In genomic region chr13:113029487-113030258, GRCh38 we compare ENCODE assay signal across 9 cellular contexts.
DNase-seq lines count a peak whose midpoint lies in the region; ATAC-seq and TF ChIP-seq lines count a peak whose summit lies in the region.
"Had no signal": no experiment of that assay in that cellular context is flagged by ENCODE, and none has a peak within 500 bp of the region (broad histone marks: within the 10 kb centered on the region; RNA-seq: fewer than 3 reads in every experiment).

No MANE protein-coding gene starts in this region.

- H3K4me2 ChIP-seq in H9 (ENCODE audit: insufficient read depth, insufficient read length, low read length), result no peak overlapping the region

- H3K4me1 ChIP-seq in H9 (ENCODE audit: insufficient read depth, low read length) (no peaks in the 10 kb centered on the region), testis (no peaks in the 10 kb centered on the region)

- no peaks in the 10 kb centered on the region for H3K79me2 ChIP-seq in H9 (ENCODE audit: insufficient read depth, low read length)

- DNase-seq in CD14-positive monocyte (ENCODE audit: low spot score) (no peak), H9 (peak; percentile 77), activated B cell treated with CpG ODN at 0.5 μM for 24 hours (peak; percentile 49), naive B cell (peak; percentile 18), testis (peak; percentile 75)
- peak in 1 of 2 donors; percentile 23 for DNase-seq in central memory CD8-positive, alpha-beta T cell (ENCODE audit: low spot score in 2 of 2)

- H3T11ph ChIP-seq in H9 (ENCODE audit: low read length), result no peak overlapping the region

- no peaks in the 10 kb centered on the region for H3K27me3 ChIP-seq in H9 (ENCODE audit: insufficient read depth, low read length)
- H3K27me3 ChIP-seq in testis, result no peaks in the 10 kb centered on the region
- H3K27me3 ChIP-seq: neutrophil had no signal

- H2BK120ac ChIP-seq in H9 (ENCODE audit: low read depth, low read length, poor library complexity, severe bottlenecking), result no peak overlapping the region

- H3K27ac ChIP-seq in H9 (ENCODE audit: insufficient read length, low read depth, low read length) (no peak overlapping the region), testis (no peak overlapping the region)
- H3K27ac ChIP-seq: neutrophil had no signal

- no peaks in the 10 kb centered on the region for H3K36me3 ChIP-seq in testis (ENCODE audit: low read depth, missing control alignments)
- H3K36me3 ChIP-seq: neutrophil had no signal

- no peak overlapping the region for H3K4ac ChIP-seq in H9 (ENCODE audit: low read depth, low read length)

- H3K4me3 ChIP-seq in testis, result no peak overlapping the region

- H3K4me1 Mint-ChIP-seq in CD14-positive monocyte (no peaks in the 10 kb centered on the region), H9 (no peaks in the 10 kb centered on the region; a peak in 1 of 4 replicates), activated B cell treated with CpG ODN at 0.5 μM for 24 hours (no peaks in the 10 kb centered on the region), naive B cell (peaks cover 10 to 20% (median 11%) of the 10 kb centered on the region in 3 donors)
- no peaks in the 10 kb centered on the region for H3K4me1 Mint-ChIP-seq in central memory CD8-positive, alpha-beta T cell

- H3K36me3 Mint-ChIP-seq in CD14-positive monocyte (no peaks in the 10 kb centered on the region), H9 (ENCODE audit: insufficient read depth in 1 of 3, low read depth in 3 of 3) (0 out of 7 replicates have a peak, but pooled peaks cover 0 to 2% (median 0%) of the 10 kb centered on the region in 3 experiments), activated B cell treated with CpG ODN at 0.5 μM for 24 hours (ENCODE audit: low read depth) (no peaks in the 10 kb centered on the region), naive B cell (no peaks in the 10 kb centered on the region)
- no peaks in the 10 kb centered on the region for H3K36me3 Mint-ChIP-seq in central memory CD8-positive, alpha-beta T cell (ENCODE audit: insufficient read depth)

- H2AK5ac ChIP-seq in H9 (ENCODE audit: insufficient read length, low read length), result no peak overlapping the region

- H3K9ac ChIP-seq in H9 (ENCODE audit: extremely low read depth, insufficient read length, low read length), result no peak overlapping the region

- CTCF ChIA-PET in activated B cell treated with CpG ODN at 0.5 μM for 24 hours (lab: Charles Lee), result interaction anchor here (0.8 to 3.2 kb wide), 5 partner anchors 9 to 92 kb away, joined by 3 to 18 read pairs (median 4); no protein-coding TSS in a partner anchor

- H2BK15ac ChIP-seq in H9 (ENCODE audit: low read depth, low read length), result no peak overlapping the region

- no peaks in the 10 kb centered on the region for H4K20me1 ChIP-seq in H9 (ENCODE audit: control insufficient read depth, insufficient read depth, insufficient read length)

- H2AFZ ChIP-seq in H9 (ENCODE audit: low read length), result no peak overlapping the region

- no peaks in the 10 kb centered on the region for H3K79me1 ChIP-seq in H9 (ENCODE audit: insufficient read depth, low read depth, low read length, poor library complexity, severe bottlenecking)

- no peak overlapping the region for H4K8ac ChIP-seq in H9 (replicated peaks; ENCODE audit: insufficient read length, low read depth, low read length)

- no peak overlapping the region for H2BK5ac ChIP-seq in H9 (ENCODE audit: insufficient read length, low read length)

- no peak for ATAC-seq in activated B cell treated with CpG ODN at 0.5 μM for 24 hours (ENCODE audit: low read depth)
- ATAC-seq in central memory CD8-positive, alpha-beta T cell (replicated peaks; ENCODE audit: extremely low read depth, poor library complexity, severe bottlenecking), result no peak
- ATAC-seq in naive B cell (ENCODE audit: low read depth in 2 of 2), result peak in 1 of 2 donors; percentile 51
- ATAC-seq in HG02759 (IDR thresholded peaks at IDR 0.05; ENCODE audit: unreplicated experiment), result no peak
- ATAC-seq in GM21515 (IDR thresholded peaks at IDR 0.05; ENCODE audit: unreplicated experiment), result no peak

- no peak overlapping the region for H3K56ac ChIP-seq in H9 (ENCODE audit: insufficient read length, low read depth, low read length)

- no peak overlapping the region for H3K14ac ChIP-seq in H9 (ENCODE audit: insufficient read depth, low read length)

- TF ChIP-seq CTCF in CD14-positive monocyte (IDR thresholded peaks at IDR 0.05), result peak; percentile 52
- TF ChIP-seq CTCF in H9 (conservative IDR thresholded peaks at IDR 0.05), result peak; percentile 96
- no peak for TF ChIP-seq CTCF in activated B cell treated with CpG ODN at 0.5 μM for 24 hours (IDR thresholded peaks at IDR 0.05)
- peak; percentile 68 to 84 (median 73) for TF ChIP-seq CTCF in testis (IDR thresholded peaks at IDR 0.05)

- H4K91ac ChIP-seq in H9 (ENCODE audit: insufficient read length, low read depth, low read length), result no peak overlapping the region

- H4K5ac ChIP-seq in H9 (ENCODE audit: insufficient read length, low read depth, low read length), result no peak overlapping the region

- H3K4me3 Mint-ChIP-seq in CD14-positive monocyte (no peak overlapping the region), H9 (no peak overlapping the region), activated B cell treated with CpG ODN at 0.5 μM for 24 hours (no peak overlapping the region), naive B cell (no peak overlapping the region)
- H3K4me3 Mint-ChIP-seq in central memory CD8-positive, alpha-beta T cell, result no peak overlapping the region

- no CpG with 5 or more reads among the region's 23 CpGs for WGBS in H9 (ENCODE audit: extremely low coverage, insufficient read length, low lambda C conversion rate)
- WGBS in testis, 2 donors, result 49 to 50% methylated on average over 19 to 23 of the region's 23 CpGs

- intact Hi-C loops in CD14-positive monocyte (cut with micrococcal nuclease) (no loop called here), activated B cell treated with CpG ODN at 0.5 μM for 24 hours (cut with micrococcal nuclease) (loop anchor here (1.0 to 2.0 kb wide), 2 partner anchors 61 to 87 kb away; partner anchors contain the start of gene MCF2L), testis (cut with DNase I; ENCODE audit: low total_unique reads) (loop anchor here (10.0 kb wide), 1 partner anchor 85 kb away; no protein-coding TSS in a partner anchor)

- H3K9me3 Mint-ChIP-seq in CD14-positive monocyte (peaks cover 0 to 8% (median 2%) of the 10 kb centered on the region in 7 donors), H9 (peaks cover 5 to 6% of the 10 kb centered on the region in 2 experiments; a peak in 2 of 5 replicates), activated B cell treated with CpG ODN at 0.5 μM for 24 hours (no peaks in the 10 kb centered on the region), naive B cell (peaks cover 0 to 2% (median 0%) of the 10 kb centered on the region in 7 donors)
- H3K9me3 Mint-ChIP-seq in central memory CD8-positive, alpha-beta T cell, result no peaks in the 10 kb centered on the region

- TF ChIP-seq POLR2A in testis (IDR thresholded peaks at IDR 0.05), result no peak

- POLR2A ChIA-PET in activated B cell treated with CpG ODN at 0.5 μM for 24 hours (lab: Charles Lee), result no interaction called here

- H3K23me2 ChIP-seq in H9 (ENCODE audit: insufficient read length, low read depth, low read length, poor library complexity, severe bottlenecking), result no peaks in the 10 kb centered on the region

- H3K18ac ChIP-seq in H9 (ENCODE audit: insufficient read length, low read depth, low read length), result no peak overlapping the region

- H3K23ac ChIP-seq in H9 (ENCODE audit: insufficient read length, low read depth, low read length), result no peak overlapping the region

- H3K27ac Mint-ChIP-seq in CD14-positive monocyte (no peak overlapping the region), H9 (no peak overlapping the region), activated B cell treated with CpG ODN at 0.5 μM for 24 hours (no peak overlapping the region), naive B cell (no peak overlapping the region)
- H3K27ac Mint-ChIP-seq in central memory CD8-positive, alpha-beta T cell (ENCODE audit: low read depth), result peak overlapping the region; percentile 51

- H3K27me3 Mint-ChIP-seq in CD14-positive monocyte (ENCODE audit: low read depth in 3 of 3), result peaks cover 0 to 2% (median 0%) of the 10 kb centered on the region in 3 donors
- peaks cover 6% of the 10 kb centered on the region; the same call in 1 of the 2 replicates for H3K27me3 Mint-ChIP-seq in H9 (ENCODE audit: low read depth)
- no peaks in the 10 kb centered on the region for H3K27me3 Mint-ChIP-seq in activated B cell treated with CpG ODN at 0.5 μM for 24 hours
- no peaks in the 10 kb centered on the region for H3K27me3 Mint-ChIP-seq in central memory CD8-positive, alpha-beta T cell
- no peaks in the 10 kb centered on the region for H3K27me3 Mint-ChIP-seq in naive B cell

- no peak overlapping the region for H2BK12ac ChIP-seq in H9 (ENCODE audit: insufficient read length, low read depth, low read length)

- H2BK20ac ChIP-seq in H9 (ENCODE audit: low read depth, low read length, poor library complexity, severe bottlenecking), result no peak overlapping the region

- H3K9me3 ChIP-seq in H9 (ENCODE audit: control insufficient read depth, low read depth, low read length) (no peaks in the 10 kb centered on the region), testis (no peaks in the 10 kb centered on the region)
- H3K9me3 ChIP-seq: neutrophil had no signal

Comparison
In these comparisons a context has a peak if more than half of its experiments do, and no peak if none do; other contexts are left out.
1. intact Hi-C loops: an anchor here in activated B cell treated with CpG ODN at 0.5 μM for 24 hours (1.0 to 2.0 kb wide) and testis (10.0 kb wide); none called in CD14-positive monocyte.